ENCODE assay signal across 8 cellular contexts in the genomic region with DNA sequence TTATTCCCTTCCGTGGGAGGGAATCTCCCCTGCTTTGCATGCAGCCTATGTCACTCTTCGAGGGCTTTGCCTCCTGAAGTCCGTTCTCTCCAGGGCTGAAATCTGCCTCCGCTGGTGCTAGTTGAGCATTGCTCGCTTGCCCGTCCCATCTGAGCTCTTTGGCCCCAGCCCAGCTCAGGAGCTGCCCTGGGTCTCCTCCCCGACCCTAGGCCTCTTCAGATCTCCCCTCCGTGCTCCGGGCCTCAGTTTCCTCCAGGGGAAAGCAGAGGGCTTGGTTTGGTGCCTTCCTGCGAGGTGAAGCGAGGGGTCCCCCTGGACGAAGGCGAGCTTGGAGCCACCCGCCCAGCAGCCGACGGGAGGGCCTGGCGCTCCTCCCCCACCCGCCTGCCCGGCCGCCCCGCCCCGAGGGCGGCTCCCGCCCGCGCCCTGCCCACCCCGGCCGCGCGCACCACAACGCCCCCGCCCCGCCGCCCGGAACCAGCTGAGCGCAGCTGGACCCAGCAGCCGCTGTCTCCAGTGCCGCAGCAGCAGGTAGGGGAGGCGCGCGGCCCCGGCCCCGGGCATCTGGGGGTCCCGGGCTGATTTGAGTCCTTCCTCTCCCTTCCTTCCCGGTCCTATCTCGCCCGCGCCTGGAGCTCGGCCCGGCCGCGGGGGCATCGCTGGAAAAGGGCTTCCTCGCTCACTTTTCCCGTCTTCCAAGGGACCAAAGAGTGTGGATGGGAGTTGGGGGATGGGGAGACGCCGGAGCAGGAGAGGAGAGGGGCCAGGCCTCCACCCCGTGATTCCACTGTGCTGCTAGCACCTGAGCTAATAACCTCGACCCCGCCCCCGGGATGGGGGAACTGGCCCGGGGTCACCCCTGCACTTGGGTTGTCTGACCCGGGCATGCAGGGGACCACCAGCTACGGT. TPM values are rescaled to one million over a fixed set of nuclear protein-coding genes. Genes with fewer than 3 reads are reported as not detected.
A peak's percentile ranks its signal among the peaks of the same experiment; 100 is the strongest.
DNase-seq lines count a peak whose midpoint lies in the region; ATAC-seq and TF ChIP-seq lines count a peak whose summit lies in the region.

A gene (plus strand): TSS at position 474 of the 909 bp plus-strand sequence. CDS start 33,810 bp downstream, outside the sequence.

- peaks cover 65% of the 10 kb centered on the region for H3K4me1 Mint-ChIP-seq in nephron progenitor cell

- no peaks in the 10 kb centered on the region for H3K36me3 Mint-ChIP-seq in nephron progenitor cell (ENCODE audit: low read depth)

- peaks cover 23% of the 10 kb centered on the region for H3K27me3 Mint-ChIP-seq in nephron progenitor cell (ENCODE audit: low read depth, poor library complexity)

- no peaks in the 10 kb centered on the region for H3K9me3 Mint-ChIP-seq in nephron progenitor cell

- peak; percentile 78 for ATAC-seq in GM19035 (IDR thresholded peaks at IDR 0.05; ENCODE audit: unreplicated experiment)
- ATAC-seq in HG03442 (IDR thresholded peaks at IDR 0.05; ENCODE audit: unreplicated experiment): peak; percentile 57

- peak within 1 kb of the TSS; percentile 73 to 94 for H3K4me3 ChIP-seq in foreskin fibroblast (ENCODE audit: low read depth in 1 of 2, low read length in 2 of 2)

- peak within 1 kb of the TSS; percentile 90 for H3K4me3 Mint-ChIP-seq in nephron progenitor cell

- DNase-seq in AG08395 (ENCODE audit: low spot score) (peak; percentile 85), RPMI7951 (ENCODE audit: low read depth) (peak; percentile 77), foreskin fibroblast (peak; percentile 69 to 90), nephron progenitor cell (peak; percentile 88), superior temporal gyrus (ENCODE audit: extremely low spot score) (peak; percentile 82)
- peak; percentile 29 for DNase-seq in activated gamma-delta T cell treated with anti-CD3 and anti-CD28 coated beads, Interleukin-2, amount 50 U/mL, for 16 hours (ENCODE audit: low read depth)

- no peak for TF ChIP-seq CTCF in foreskin fibroblast (IDR thresholded peaks at IDR 0.05; ENCODE audit: low read depth, low read length)
- TF ChIP-seq CTCF in nephron progenitor cell (IDR thresholded peaks at IDR 0.05): no peak

- no peak within 1 kb of the TSS for H3K27ac Mint-ChIP-seq in nephron progenitor cell

RNA-seq across cellular contexts. Expression of the gene that starts here (rescaled TPM):
- total RNA-seq in RPMI7951 (2014; rRNA removed; shearing (Covaris generic)): 229 and 317 TPM in 2 replicates

Comparison
In these comparisons a context has a peak if more than half of its experiments do, and no peak if none do; other contexts are left out.
1. Peak in every context shown above with its lines: DNase-seq, ATAC-seq and H3K4me3 ChIP-seq.
2. DNase-seq: peak in every context shown above with its lines; median percentile 88 in nephron progenitor cell; 85 in AG08395; 82 in superior temporal gyrus; 80 in foreskin fibroblast; 77 in RPMI7951; 29 in activated gamma-delta T cell treated with anti-CD3 and anti-CD28 coated beads, Interleukin-2, amount 50 U/mL, for 16 hours.